Comparison of ENCODE assay signal across 12 cellular contexts in genomic region chr7:95628831-95629439, GRCh38. TPM values are rescaled to one million over a fixed set of nuclear protein-coding genes. Genes with fewer than 3 reads are reported as not detected.
DNase-seq lines count a peak whose midpoint lies in the region; ATAC-seq and TF ChIP-seq lines count a peak whose summit lies in the region.
"Had no signal": no experiment of that assay in that cellular context is flagged by ENCODE, and none has a peak within 500 bp of the region (broad histone marks: within the 10 kb centered on the region; RNA-seq: fewer than 3 reads in every experiment).

No MANE protein-coding gene starts in this region.

- no peak overlapping the region for H3K4me3 Mint-ChIP-seq in glutamatergic neuron (ENCODE audit: unreplicated experiment)
- no peak overlapping the region for H3K4me3 Mint-ChIP-seq in stimulated activated naive B cell treated with anti-CD40 and anti-IgM and Interleukin-4, amounts not matched to agents 10 μg/mL and 1 μg/mL and 100 μg/mL, for 72 hours
- H3K4me3 Mint-ChIP-seq: stimulated activated memory B cell treated with anti-CD40 and anti-IgM and Interleukin-4, amounts not matched to agents 10 μg/mL and 1 μg/mL and 100 μg/mL, for 72 hours had no signal

- no peaks in the 10 kb centered on the region for H3K27me3 Mint-ChIP-seq in glutamatergic neuron (ENCODE audit: unreplicated experiment)
- H3K27me3 Mint-ChIP-seq in stimulated activated naive B cell treated with anti-CD40 and anti-IgM and Interleukin-4, amounts not matched to agents 10 μg/mL and 1 μg/mL and 100 μg/mL, for 72 hours = no peaks in the 10 kb centered on the region
- H3K27me3 Mint-ChIP-seq: stimulated activated memory B cell treated with anti-CD40 and anti-IgM and Interleukin-4, amounts not matched to agents 10 μg/mL and 1 μg/mL and 100 μg/mL, for 72 hours had no signal

- H3K4me1 ChIP-seq in mucosa of descending colon (ENCODE audit: low read depth) = no peaks in the 10 kb centered on the region

- no peaks in the 10 kb centered on the region for H3K9me3 ChIP-seq in mucosa of descending colon

- no peaks in the 10 kb centered on the region for H3K36me3 Mint-ChIP-seq in glutamatergic neuron (ENCODE audit: unreplicated experiment)
- no peaks in the 10 kb centered on the region for H3K36me3 Mint-ChIP-seq in stimulated activated naive B cell treated with anti-CD40 and anti-IgM and Interleukin-4, amounts not matched to agents 10 μg/mL and 1 μg/mL and 100 μg/mL, for 72 hours
- H3K36me3 Mint-ChIP-seq: stimulated activated memory B cell treated with anti-CD40 and anti-IgM and Interleukin-4, amounts not matched to agents 10 μg/mL and 1 μg/mL and 100 μg/mL, for 72 hours had no signal

- intact Hi-C loops in Right ventricle myocardium inferior (cut with DNase I) = loop anchor here (1.0 to 5.0 kb wide), 4 partner anchors 20 to 53 kb away; partner anchors contain the start of gene PDK4
- intact Hi-C loops in cardiac septum (cut with DNase I) = no loop called here
- intact Hi-C loops in mucosa of descending colon (cut with DNase I, micrococcal nuclease) = no loop called here

- ATAC-seq in Right ventricle myocardium inferior (peak; percentile 79), mucosa of descending colon (peak; percentile 65)
- no peak for ATAC-seq in stimulated activated naive B cell treated with anti-CD40 and anti-IgM and Interleukin-4, amounts not matched to agents 10 μg/mL and 1 μg/mL and 100 μg/mL, for 72 hours (replicated peaks)
- ATAC-seq: K562; stimulated activated memory B cell treated with anti-CD40 and anti-IgM and Interleukin-4, amounts not matched to agents 10 μg/mL and 1 μg/mL and 100 μg/mL, for 72 hours had no signal

- H3K36me3 ChIP-seq in mucosa of descending colon (ENCODE audit: low read depth) = no peaks in the 10 kb centered on the region

- H3K4me3 ChIP-seq in epithelial cell of proximal tubule (ENCODE audit: low read depth, low read length) = no peak overlapping the region
- no peak overlapping the region for H3K4me3 ChIP-seq in mucosa of descending colon
- H3K4me3 ChIP-seq: K562 had no signal

- H3K4me1 Mint-ChIP-seq in glutamatergic neuron (ENCODE audit: low read depth, unreplicated experiment) = no peaks in the 10 kb centered on the region
- no peaks in the 10 kb centered on the region for H3K4me1 Mint-ChIP-seq in stimulated activated naive B cell treated with anti-CD40 and anti-IgM and Interleukin-4, amounts not matched to agents 10 μg/mL and 1 μg/mL and 100 μg/mL, for 72 hours
- H3K4me1 Mint-ChIP-seq: stimulated activated memory B cell treated with anti-CD40 and anti-IgM and Interleukin-4, amounts not matched to agents 10 μg/mL and 1 μg/mL and 100 μg/mL, for 72 hours had no signal

- no peaks in the 10 kb centered on the region for H3K9me3 Mint-ChIP-seq in glutamatergic neuron (ENCODE audit: unreplicated experiment)
- H3K9me3 Mint-ChIP-seq in stimulated activated naive B cell treated with anti-CD40 and anti-IgM and Interleukin-4, amounts not matched to agents 10 μg/mL and 1 μg/mL and 100 μg/mL, for 72 hours = peaks cover 0 to 1% of the 10 kb centered on the region in 2 donors
- H3K9me3 Mint-ChIP-seq: stimulated activated memory B cell treated with anti-CD40 and anti-IgM and Interleukin-4, amounts not matched to agents 10 μg/mL and 1 μg/mL and 100 μg/mL, for 72 hours had no signal

- DNase-seq in Right ventricle myocardium inferior (ENCODE audit: missing footprints) = no peak
- DNase-seq in cardiac septum (ENCODE audit: low spot score) = no peak
- peak; percentile 80 for DNase-seq in epithelial cell of proximal tubule (ENCODE audit: low read depth)
- no peak for DNase-seq in mucosa of descending colon
- DNase-seq in AG08396 (ENCODE audit: low spot score) = no peak
- no peak for DNase-seq in glutamatergic neuron
- DNase-seq in D341Med (ENCODE audit: low spot score) = no peak
- no peak for DNase-seq in stimulated activated naive B cell treated with anti-CD40 and anti-IgM and Interleukin-4, amounts not matched to agents 10 μg/mL and 1 μg/mL and 100 μg/mL, for 72 hours
- DNase-seq: NCI-H69 had no signal

- no peak for TF ChIP-seq CTCF in epithelial cell of proximal tubule (conservative IDR thresholded peaks at IDR 0.05; ENCODE audit: low read depth, low read length)
- no peak for TF ChIP-seq CTCF in mucosa of descending colon (IDR thresholded peaks at IDR 0.05)
- no peak for TF ChIP-seq CTCF in glutamatergic neuron (IDR thresholded peaks at IDR 0.05; ENCODE audit: partially characterized antibody, unreplicated experiment)

- H3K27ac Mint-ChIP-seq in glutamatergic neuron (ENCODE audit: unreplicated experiment) = no peak overlapping the region
- H3K27ac Mint-ChIP-seq in stimulated activated naive B cell treated with anti-CD40 and anti-IgM and Interleukin-4, amounts not matched to agents 10 μg/mL and 1 μg/mL and 100 μg/mL, for 72 hours = no peak overlapping the region
- H3K27ac Mint-ChIP-seq: stimulated activated memory B cell treated with anti-CD40 and anti-IgM and Interleukin-4, amounts not matched to agents 10 μg/mL and 1 μg/mL and 100 μg/mL, for 72 hours had no signal

RNA-seq across cellular contexts. Expression of gene PDK4, which starts 32.6 kb away (rescaled TPM):
- total RNA-seq in Right ventricle myocardium inferior = 431 TPM
- total RNA-seq in cardiac septum = 49.0 TPM
- total RNA-seq in epithelial cell of proximal tubule = 0.29 and 0.52 TPM in 2 replicates
- 100 to 1,000 TPM in 1 of 3 donors, 10 to 100 TPM in 2; 36.2 to 224 (median 50.6) TPM for total RNA-seq in mucosa of descending colon
- total RNA-seq in glutamatergic neuron (ENCODE audit: unreplicated experiment) = not detected
- total RNA-seq: T-helper 2 cell treated with Interferon-gamma antibody and Interleukin-4, amounts not matched to agents 100 ng/mL and 5 ng/mL, for 36 hours had no signal

Comparison
In these comparisons a context has a peak if more than half of its experiments do, and no peak if none do; other contexts are left out.
1. ATAC-seq: peak in Right ventricle myocardium inferior (single experiment) and mucosa of descending colon (single experiment); none in stimulated activated naive B cell treated with anti-CD40 and anti-IgM and Interleukin-4, amounts not matched to agents 10 μg/mL and 1 μg/mL and 100 μg/mL, for 72 hours (0 of 2).
2. RNA of gene PDK4, which starts 32.6 kb away (total RNA-seq): 431 TPM in Right ventricle myocardium inferior (single experiment), 36.2 to 224 TPM in mucosa of descending colon and 49.0 TPM in cardiac septum (single experiment); 0.29 to 0.52 TPM in epithelial cell of proximal tubule and not detected in glutamatergic neuron (single experiment); every median in the first group is over 10 times any median in the second.